Comparison of ENCODE assay signal across 16 cellular contexts in the genomic region with DNA sequence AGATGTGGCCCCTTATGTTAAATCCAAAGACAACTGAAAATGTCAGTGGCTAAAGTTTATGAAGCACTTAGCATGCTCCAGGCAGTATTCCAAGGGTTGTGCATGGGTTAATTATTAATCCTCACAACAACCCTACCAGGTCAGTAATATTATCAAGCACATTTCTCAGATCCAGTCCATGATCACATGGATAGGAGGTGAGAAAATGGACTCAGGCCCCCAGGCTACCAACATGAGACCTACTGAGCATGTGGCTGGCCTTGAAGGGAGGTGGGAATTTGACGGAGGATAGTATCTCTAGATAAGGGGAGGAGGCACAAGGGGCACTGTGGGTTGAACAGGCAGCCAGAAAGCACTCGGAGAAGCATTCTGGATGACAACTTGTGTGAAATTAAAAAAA.
"Had no signal": no experiment of that assay in that cellular context is flagged by ENCODE, and none has a peak within 500 bp of the region (broad histone marks: within the 10 kb centered on the region; RNA-seq: fewer than 3 reads in every experiment).

No MANE protein-coding gene starts in this region.

- H3K36me3 Mint-ChIP-seq: T-cell had no signal

- H3K27me3 Mint-ChIP-seq: activated B cell treated with CpG ODN at 0.5 μM for 24 hours; activated CD4-positive, alpha-beta T cell treated with anti-CD3 and anti-CD28 coated beads, Interleukin-2, amount 10 ng/mL, durations not matched to agents 24 days and 14 days; stimulated activated naive CD8-positive, alpha-beta T cell treated with anti-CD3 and anti-CD28 coated beads, Interleukin-15, Interleukin-2, amounts not matched to agents 100 ng/mL and 50 ng/mL, for 24 hours; T-cell had no signal

- FAIRE-seq: keratinocyte had no signal

- H3K27ac Mint-ChIP-seq: activated B cell treated with CpG ODN at 0.5 μM for 24 hours; activated CD4-positive, alpha-beta T cell treated with anti-CD3 and anti-CD28 coated beads, Interleukin-2, amount 10 ng/mL, durations not matched to agents 24 days and 14 days; activated T-helper 1 cell treated with anti-CD3 and anti-CD28 coated beads, Interleukin-12 subunit alpha, Interleukin-12 subunit beta, Interleukin-2, Interleukin-4 antibody, amounts not matched to agents 30 ng/mL and 10 ng/mL and 1 ng/mL, durations not matched to agents 14 hours and 24 hours and 36 hours; nephron; stimulated activated naive CD8-positive, alpha-beta T cell treated with anti-CD3 and anti-CD28 coated beads, Interleukin-15, Interleukin-2, amounts not matched to agents 100 ng/mL and 50 ng/mL, for 24 hours; T-cell had no signal

- DNase-seq: activated B cell treated with CpG ODN at 0.5 μM for 24 hours; activated CD4-positive, alpha-beta T cell treated with anti-CD3 and anti-CD28 coated beads, Interleukin-2, amount 10 ng/mL, durations not matched to agents 24 days and 14 days; activated naive CD4-positive, alpha-beta T cell; central memory CD4-positive, alpha-beta T cell; cortex of kidney; effector CD8-positive, alpha-beta T cell; foreskin melanocyte; heart left ventricle; occipital lobe; stimulated activated CD4-positive, alpha-beta T cell treated with anti-CD3 and anti-CD28 coated beads, Interleukin-4, amount 100 ng/mL, for 24 hours; T-cell; T1000 had no signal

- ATAC-seq: heart left ventricle, T-cell had no signal

- H3K4me3 Mint-ChIP-seq: activated B cell treated with CpG ODN at 0.5 μM for 24 hours; activated CD4-positive, alpha-beta T cell treated with anti-CD3 and anti-CD28 coated beads, Interleukin-2, amount 10 ng/mL, durations not matched to agents 24 days and 14 days; activated T-helper 1 cell treated with anti-CD3 and anti-CD28 coated beads, Interleukin-12 subunit alpha, Interleukin-12 subunit beta, Interleukin-2, Interleukin-4 antibody, amounts not matched to agents 30 ng/mL and 10 ng/mL and 1 ng/mL, durations not matched to agents 14 hours and 24 hours and 36 hours; nephron; stimulated activated naive CD8-positive, alpha-beta T cell treated with anti-CD3 and anti-CD28 coated beads, Interleukin-15, Interleukin-2, amounts not matched to agents 100 ng/mL and 50 ng/mL, for 24 hours; T-cell had no signal

- H3K9me3 Mint-ChIP-seq: activated B cell treated with CpG ODN at 0.5 μM for 24 hours; activated CD4-positive, alpha-beta T cell treated with anti-CD3 and anti-CD28 coated beads, Interleukin-2, amount 10 ng/mL, durations not matched to agents 24 days and 14 days; activated T-helper 1 cell treated with anti-CD3 and anti-CD28 coated beads, Interleukin-12 subunit alpha, Interleukin-12 subunit beta, Interleukin-2, Interleukin-4 antibody, amounts not matched to agents 30 ng/mL and 10 ng/mL and 1 ng/mL, durations not matched to agents 14 hours and 24 hours and 36 hours; nephron; stimulated activated naive CD8-positive, alpha-beta T cell treated with anti-CD3 and anti-CD28 coated beads, Interleukin-15, Interleukin-2, amounts not matched to agents 100 ng/mL and 50 ng/mL, for 24 hours had no signal

- H3K4me1 Mint-ChIP-seq: activated B cell treated with CpG ODN at 0.5 μM for 24 hours; activated CD4-positive, alpha-beta T cell treated with anti-CD3 and anti-CD28 coated beads, Interleukin-2, amount 10 ng/mL, durations not matched to agents 24 days and 14 days; T-cell had no signal
